ENCODE assay signal across 12 cellular contexts in genomic region chr22:27372969-27373670, GRCh38.
DNase-seq lines count a peak whose midpoint lies in the region; ATAC-seq and TF ChIP-seq lines count a peak whose summit lies in the region.
"Had no signal": no experiment of that assay in that cellular context is flagged by ENCODE, and none has a peak within 500 bp of the region (broad histone marks: within the 10 kb centered on the region; RNA-seq: fewer than 3 reads in every experiment).

No MANE protein-coding gene starts in this region.

- no peak overlapping the region for H3K4me3 Mint-ChIP-seq in effector memory CD8-positive, alpha-beta T cell
- H3K4me3 Mint-ChIP-seq in activated naive CD8-positive, alpha-beta T cell treated with anti-CD3 and anti-CD28 coated beads for 36 hours = no peak overlapping the region
- H3K4me3 Mint-ChIP-seq: activated T-helper 17 cell treated with anti-CD3 and anti-CD28 coated beads, Interleukin-2, amount 50 U/mL, for 72 hours; B cell had no signal

- H3K4me3 ChIP-seq in choroid plexus epithelial cell (ENCODE audit: low read depth, low read length) (no peak overlapping the region), mucosa of descending colon (no peak overlapping the region)

- TF ChIP-seq CTCF in choroid plexus epithelial cell (conservative IDR thresholded peaks at IDR 0.05; ENCODE audit: low read depth, low read length) (no peak), mucosa of descending colon (IDR thresholded peaks at IDR 0.05) (peak; percentile 18)

- H3K4me1 ChIP-seq in mucosa of descending colon (ENCODE audit: low read depth) = no peaks in the 10 kb centered on the region

- H3K36me3 Mint-ChIP-seq in effector memory CD8-positive, alpha-beta T cell (ENCODE audit: insufficient read depth) = no peaks in the 10 kb centered on the region
- H3K36me3 Mint-ChIP-seq in activated naive CD8-positive, alpha-beta T cell treated with anti-CD3 and anti-CD28 coated beads for 36 hours = no peaks in the 10 kb centered on the region

- peak; percentile 98 for DNase-seq in DMS153 (lab: John Stamatoyannopoulos, UW)
- DNase-seq in NCI-H2227 (lab: John Stamatoyannopoulos, UW; ENCODE audit: unreplicated experiment) = peak; percentile 81
- peak; percentile 33 for DNase-seq in choroid plexus epithelial cell (ENCODE audit: low read depth)
- DNase-seq in mucosa of descending colon = peak; percentile 87 to 96 (median 88)
- DNase-seq in effector memory CD8-positive, alpha-beta T cell = no peak
- DNase-seq in hepatic stellate cell (ENCODE audit: low spot score) = no peak
- no peak for DNase-seq in activated naive CD8-positive, alpha-beta T cell treated with anti-CD3 and anti-CD28 coated beads for 36 hours
- DNase-seq: cerebellar nuclear complex, Kasumi-1 had no signal

- H3K27ac Mint-ChIP-seq in effector memory CD8-positive, alpha-beta T cell = no peak overlapping the region
- H3K27ac Mint-ChIP-seq in activated naive CD8-positive, alpha-beta T cell treated with anti-CD3 and anti-CD28 coated beads for 36 hours = no peak overlapping the region
- H3K27ac Mint-ChIP-seq: activated T-helper 17 cell treated with anti-CD3 and anti-CD28 coated beads, Interleukin-2, amount 50 U/mL, for 72 hours; B cell had no signal

- no peaks in the 10 kb centered on the region for H3K4me1 Mint-ChIP-seq in effector memory CD8-positive, alpha-beta T cell (ENCODE audit: low read depth in 2 of 2)
- peaks cover 2% of the 10 kb centered on the region for H3K4me1 Mint-ChIP-seq in activated naive CD8-positive, alpha-beta T cell treated with anti-CD3 and anti-CD28 coated beads for 36 hours
- H3K4me1 Mint-ChIP-seq: activated T-helper 17 cell treated with anti-CD3 and anti-CD28 coated beads, Interleukin-2, amount 50 U/mL, for 72 hours; B cell had no signal

- intact Hi-C loops in mucosa of descending colon (cut with DNase I, micrococcal nuclease) = no loop called here

- H3K36me3 ChIP-seq in mucosa of descending colon (ENCODE audit: low read depth) = no peaks in the 10 kb centered on the region

- peaks cover 32 to 37% of the 10 kb centered on the region in 2 donors for H3K27me3 Mint-ChIP-seq in effector memory CD8-positive, alpha-beta T cell
- H3K27me3 Mint-ChIP-seq in activated naive CD8-positive, alpha-beta T cell treated with anti-CD3 and anti-CD28 coated beads for 36 hours = peaks cover 26% of the 10 kb centered on the region

- ATAC-seq in mucosa of descending colon (peak; percentile 82), HG03460 (IDR thresholded peaks at IDR 0.05; ENCODE audit: unreplicated experiment) (no peak)
- ATAC-seq in effector memory CD8-positive, alpha-beta T cell (replicated peaks) = no peak
- ATAC-seq: activated T-helper 17 cell treated with anti-CD3 and anti-CD28 coated beads, Interleukin-2, amount 50 U/mL, for 72 hours had no signal

- H3K9me3 ChIP-seq in mucosa of descending colon = no peaks in the 10 kb centered on the region

- H3K9me3 Mint-ChIP-seq in effector memory CD8-positive, alpha-beta T cell = peaks cover 0 to 2% of the 10 kb centered on the region in 2 donors
- no peaks in the 10 kb centered on the region for H3K9me3 Mint-ChIP-seq in activated naive CD8-positive, alpha-beta T cell treated with anti-CD3 and anti-CD28 coated beads for 36 hours

Comparison
In these comparisons a context has a peak if more than half of its experiments do, and no peak if none do; other contexts are left out.
1. DNase-seq: peak in DMS153 (single experiment), NCI-H2227 (single experiment), choroid plexus epithelial cell (single experiment) and mucosa of descending colon (3 of 3); none in effector memory CD8-positive, alpha-beta T cell (0 of 3), hepatic stellate cell (single experiment) and activated naive CD8-positive, alpha-beta T cell treated with anti-CD3 and anti-CD28 coated beads for 36 hours (single experiment).